Comparison of ENCODE assay signal across 11 cellular contexts in genomic region chr20:53847118-53847842, GRCh38.
A peak's percentile ranks its signal among the peaks of the same experiment; 100 is the strongest.
DNase-seq lines count a peak whose midpoint lies in the region; ATAC-seq lines count a peak whose summit lies in the region.
"Had no signal": no experiment of that assay in that cellular context is flagged by ENCODE, and none has a peak within 500 bp of the region (broad histone marks: within the 10 kb centered on the region; RNA-seq: fewer than 3 reads in every experiment).

No MANE protein-coding gene starts in this region.

- H3K27ac Mint-ChIP-seq in memory B cell = peak overlapping the region; percentile 70
- H3K27ac Mint-ChIP-seq: progenitor cell of endocrine pancreas had no signal

- no peaks in the 10 kb centered on the region for H3K27me3 ChIP-seq in aorta (ENCODE audit: control insufficient read depth in 1 of 2, insufficient read depth in 2 of 2, low read length in 1 of 2)

- H3K9ac ChIP-seq in SK-N-MC (ENCODE audit: insufficient read length) = peak overlapping the region; percentile 9

- H3K36me3 ChIP-seq in SK-N-MC (ENCODE audit: insufficient read depth, low read length) (no peaks in the 10 kb centered on the region), aorta (ENCODE audit: control insufficient read depth in 1 of 2, insufficient read depth in 2 of 2, low read length in 1 of 2) (no peaks in the 10 kb centered on the region)

- H3K27ac ChIP-seq in SK-N-MC = peak overlapping the region; percentile 56
- no peak overlapping the region for H3K27ac ChIP-seq in aorta (ENCODE audit: low read depth in 1 of 2, low read length in 2 of 2)

- intact Hi-C loops in aorta (cut with DNase I) = no loop called here

- ATAC-seq in HG03045 (IDR thresholded peaks at IDR 0.05; ENCODE audit: unreplicated experiment) (peak; percentile 49), memory B cell (ENCODE audit: low read depth) (peak; percentile 76), GM18519 (IDR thresholded peaks at IDR 0.05; ENCODE audit: low FRiP score, unreplicated experiment) (no peak), aorta (ENCODE audit: low FRiP score) (no peak)
- ATAC-seq: activated CD4-positive, CD25-positive, alpha-beta regulatory T cell treated with anti-CD3 and anti-CD28 coated beads, Interleukin-2, amount 50 U/mL, for 24 hours had no signal

- H3K9me3 ChIP-seq in SK-N-MC (ENCODE audit: low read depth, low read length) (no peaks in the 10 kb centered on the region), aorta (ENCODE audit: control insufficient read depth, low read length) (no peaks in the 10 kb centered on the region)

- no peaks in the 10 kb centered on the region for H3K36me3 Mint-ChIP-seq in memory B cell

- WGBS in aorta, 2 donors = 79 to 83% methylated on average over 8 of the region's 8 CpGs

- no peaks in the 10 kb centered on the region for H3K27me3 Mint-ChIP-seq in memory B cell
- H3K27me3 Mint-ChIP-seq: progenitor cell of endocrine pancreas had no signal

- H3K4me3 ChIP-seq in GM08714 (ENCODE audit: low read length) = 0 out of 2 replicates have a peak overlapping the region, but pooled peaks have one; percentile 10
- peak overlapping the region; percentile 52 for H3K4me3 ChIP-seq in SK-N-MC
- H3K4me3 ChIP-seq in aorta (ENCODE audit: low read length in 2 of 2) = no peak overlapping the region

- H3K4me3 Mint-ChIP-seq in memory B cell = peak overlapping the region; percentile 76

- DNase-seq in SK-N-MC (ENCODE audit: low read depth, low spot score) (peak; percentile 90), memory B cell (ENCODE audit: low spot score in 2 of 2) (no peak), H4 (ENCODE audit: low spot score) (no peak), NCI-H187 (lab: John Stamatoyannopoulos, UW) (no peak), aorta (no peak)
- DNase-seq: NCI-H1436 treated with DMSO at 0.1 percent for 48 hours had no signal

- H3K4me1 ChIP-seq in aorta (ENCODE audit: control insufficient read depth in 1 of 2, insufficient read depth in 2 of 2, low read length in 2 of 2) = no peaks in the 10 kb centered on the region

- H3K9me3 Mint-ChIP-seq in memory B cell = no peaks in the 10 kb centered on the region

- H3K4me1 Mint-ChIP-seq in memory B cell = peaks cover 44% of the 10 kb centered on the region

Comparison
In these comparisons a context has a peak if more than half of its experiments do, and no peak if none do; other contexts are left out.
1. H3K4me3 ChIP-seq: peak in GM08714 (single experiment) and SK-N-MC (single experiment); none in aorta (0 of 2).
2. ATAC-seq: peak in HG03045 (single experiment) and memory B cell (single experiment); none in GM18519 (single experiment) and aorta (single experiment).